Comparison of ENCODE assay signal across 8 cellular contexts in genomic region chr13:67614577-67614976, GRCh38.
"Had no signal": no experiment of that assay in that cellular context is flagged by ENCODE, and none has a peak within 500 bp of the region (broad histone marks: within the 10 kb centered on the region; RNA-seq: fewer than 3 reads in every experiment).

No MANE protein-coding gene starts in this region.

- DNase-seq: GM23248, GOT3, H7, HFFc6, KBM-7 had no signal

- H3K4me1 ChIP-seq: HAP-1 had no signal

- H3K4me3 ChIP-seq: GM23248, HAP-1 had no signal

- H3K36me3 ChIP-seq: HAP-1 had no signal

- H3K9me3 ChIP-seq: HAP-1 had no signal

- H3K27ac ChIP-seq: GM23248, HL-60 had no signal

- ATAC-seq: HCT116 had no signal
